Comparison of ENCODE assay signal across 1 cellular context in genomic region chr10:119538632-119539358, GRCh38.
TF ChIP-seq lines count a peak whose summit lies in the region.

No MANE protein-coding gene starts in this region.

TF ChIP-seq in HEK293, 187 proteins besides CTCF, POLR2A, EP300 and RAD21 (continued from another document and continues in another):
- TF ChIP-seq BCL6B (tag by site-specific recombination; IDR thresholded peaks at IDR 0.05) (no peak), SP3 (tag by site-specific recombination; IDR thresholded peaks at IDR 0.05) (no peak), ZNF777 (tag by site-specific recombination; IDR thresholded peaks at IDR 0.05; ENCODE audit: borderline replicate concordance) (no peak), ZNF302 (tag by site-specific recombination; IDR thresholded peaks at IDR 0.05; ENCODE audit: low read depth) (no peak), ZBTB48 (tag by site-specific recombination; IDR thresholded peaks at IDR 0.05) (peak; percentile 76), ZNF248 (tag by site-specific recombination; IDR thresholded peaks at IDR 0.05) (no peak), KLF9 (tag by site-specific recombination; IDR thresholded peaks at IDR 0.05; ENCODE audit: low read depth) (no peak), ZBTB49 (tag by site-specific recombination; IDR thresholded peaks at IDR 0.05; ENCODE audit: low read depth) (no peak), ZSCAN16 (tag by site-specific recombination; IDR thresholded peaks at IDR 0.05) (no peak), ZNF426 (tag by site-specific recombination; IDR thresholded peaks at IDR 0.05) (no peak), ZNF155 (tag by site-specific recombination; IDR thresholded peaks at IDR 0.05) (no peak), ZNF121 (tag by site-specific recombination; IDR thresholded peaks at IDR 0.05) (no peak), PATZ1 (tag by site-specific recombination; IDR thresholded peaks at IDR 0.05) (no peak), ZBTB26 (tag by site-specific recombination; optimal IDR thresholded peaks at IDR 0.05) (no peak), KLF17 (tag by site-specific recombination; IDR thresholded peaks at IDR 0.05) (no peak), TRIM28 (IDR thresholded peaks at IDR 0.05; ENCODE audit: borderline replicate concordance, low read length) (no peak), ZSCAN4 (tag by site-specific recombination; IDR thresholded peaks at IDR 0.05) (no peak), ZNF280D (tag by site-specific recombination; IDR thresholded peaks at IDR 0.05) (no peak), ZNF548 (tag by site-specific recombination; IDR thresholded peaks at IDR 0.05) (no peak), GLIS2 (tag by site-specific recombination; IDR thresholded peaks at IDR 0.05) (peak; percentile 44), ZNF148 (tag by site-specific recombination; IDR thresholded peaks at IDR 0.05; ENCODE audit: borderline replicate concordance) (no peak), ZNF366 (tag by site-specific recombination; conservative IDR thresholded peaks at IDR 0.05) (no peak), KLF10 (tag by site-specific recombination; IDR thresholded peaks at IDR 0.05) (no peak), ZNF704 (tag by site-specific recombination; IDR thresholded peaks at IDR 0.05) (no peak), MZF1 (tag by site-specific recombination; IDR thresholded peaks at IDR 0.05; ENCODE audit: borderline replicate concordance) (no peak), PRDM2 (tag by site-specific recombination; IDR thresholded peaks at IDR 0.05; ENCODE audit: borderline replicate concordance) (no peak), ZNF473 (tag by site-specific recombination; IDR thresholded peaks at IDR 0.05) (no peak), ZBTB1 (tag by site-specific recombination; IDR thresholded peaks at IDR 0.05) (no peak), ZNF785 (tag by site-specific recombination; IDR thresholded peaks at IDR 0.05) (no peak), BCL11A (tag by site-specific recombination; IDR thresholded peaks at IDR 0.05; ENCODE audit: low read depth) (no peak), ZNF596 (tag by site-specific recombination; IDR thresholded peaks at IDR 0.05) (no peak), ZNF514 (tag by site-specific recombination; IDR thresholded peaks at IDR 0.05) (no peak), OSR2 (tag by site-specific recombination; IDR thresholded peaks at IDR 0.05) (0 out of 2 replicates have a peak, but pooled peaks have one; percentile 29), ZNF112 (tag by site-specific recombination; IDR thresholded peaks at IDR 0.05) (no peak), ZNF501 (tag by site-specific recombination; IDR thresholded peaks at IDR 0.05) (no peak), ZBTB7A (tag by site-specific recombination; IDR thresholded peaks at IDR 0.05; ENCODE audit: low read depth) (no peak), ZNF843 (tag by site-specific recombination; IDR thresholded peaks at IDR 0.05) (no peak), KLF7 (tag by site-specific recombination; IDR thresholded peaks at IDR 0.05; ENCODE audit: borderline replicate concordance) (no peak)
